1 cellular context compared by ENCODE assay signal in genomic region chr6:42225043-42225368, GRCh38.
TF ChIP-seq lines count a peak whose summit lies in the region.

No MANE protein-coding gene starts in this region.

TF ChIP-seq in K562, 482 proteins besides CTCF, POLR2A, EP300 and RAD21:
- TF ChIP-seq CUX1 (CRISPR knock-in tag; IDR thresholded peaks at IDR 0.05) (no peak), NCOA2 (IDR thresholded peaks at IDR 0.05; ENCODE audit: partially characterized antibody in 2 of 2) (no peak), ETV1 (tag; conservative IDR thresholded peaks at IDR 0.05; ENCODE audit: low read depth) (no peak), ZNF586 (CRISPR knock-in tag; conservative IDR thresholded peaks at IDR 0.05) (no peak), FOXM1 (IDR thresholded peaks at IDR 0.05; ENCODE audit: low read depth) (no peak), FOXM1 (CRISPR knock-in tag; IDR thresholded peaks at IDR 0.05; ENCODE audit: low read depth) (no peak), MEF2A (IDR thresholded peaks at IDR 0.05; ENCODE audit: control insufficient read depth, low read depth, low read length) (no peak), WHSC1 (IDR thresholded peaks at IDR 0.05; ENCODE audit: low read length) (no peak), HDAC3 (IDR thresholded peaks at IDR 0.05; ENCODE audit: borderline replicate concordance, partially characterized antibody) (peak; percentile 5), CEBPG (CRISPR knock-in tag; IDR thresholded peaks at IDR 0.05) (0 out of 2 replicates have a peak, but pooled peaks have one; percentile 2), CEBPG (tag; conservative IDR thresholded peaks at IDR 0.05 in 1 of 2, IDR thresholded peaks at IDR 0.05 in 1 of 2) (0 out of 4 replicates have a peak, but pooled peaks of 1 of the 2 experiments have one; percentile 8), POLR2H (tag; IDR thresholded peaks at IDR 0.05; ENCODE audit: low read depth) (0 out of 2 replicates have a peak, but pooled peaks have one; percentile 57), ARID4B (CRISPR knock-in tag; IDR thresholded peaks at IDR 0.05) (no peak)
